24 cellular contexts compared by ENCODE assay signal in genomic region chr12:121187501-121187900, GRCh38. TPM values are rescaled to one million over a fixed set of nuclear protein-coding genes. Genes with fewer than 3 reads are reported as not detected.
"Had no signal": no experiment of that assay in that cellular context is flagged by ENCODE, and none has a peak within 500 bp of the region (broad histone marks: within the 10 kb centered on the region; RNA-seq: fewer than 3 reads in every experiment).

No MANE protein-coding gene starts in this region.

- H3K9me3 ChIP-seq: neutrophil, pancreas, psoas muscle, right lobe of liver, sigmoid colon, stomach, thoracic aorta, thyroid gland, tibial nerve, upper lobe of left lung, vagina had no signal

- FAIRE-seq: pancreas, small intestine, urothelium cell line had no signal

- DNase-seq: natural killer cell; nucleus accumbens; pancreas; posterior cingulate gyrus; psoas muscle; right cardiac atrium; right lobe of liver; sigmoid colon; small intestine; stimulated activated CD4-positive, alpha-beta T cell treated with anti-CD3 and anti-CD28 coated beads, Interleukin-15, amount 100 ng/mL, for 24 hours; stimulated activated CD4-positive, alpha-beta T cell treated with anti-CD3 and anti-CD28 coated beads, Interleukin-2, amount 100 ng/mL, for 24 hours; stimulated activated CD4-positive, alpha-beta T cell treated with anti-CD3 and anti-CD28 coated beads, Interleukin-2, amount 100 ng/mL, for 48 hours; stimulated activated CD4-positive, alpha-beta T cell treated with anti-CD3 and anti-CD28 coated beads, Interleukin-4, amount 100 ng/mL, for 24 hours; stimulated activated naive B cell treated with anti-CD40 and anti-IgM and Interleukin-4, amounts not matched to agents 10 μg/mL and 1 μg/mL and 100 μg/mL, for 72 hours; stimulated activated naive CD4-positive, alpha-beta T cell treated with Interleukin-2 at 50 U/mL for 16 hours; stomach; thyroid gland; upper lobe of left lung had no signal

- H3K36me3 ChIP-seq: neutrophil, pancreas, right lobe of liver, thoracic aorta, thyroid gland had no signal

- H3K4me3 ChIP-seq: pancreas, psoas muscle, right lobe of liver, sigmoid colon, stomach, thoracic aorta, thyroid gland, tibial nerve, upper lobe of left lung, vagina had no signal

- H3K4me1 ChIP-seq: pancreas, psoas muscle, right lobe of liver, sigmoid colon, stomach, thyroid gland had no signal

- H3K27ac ChIP-seq: neutrophil, pancreas, psoas muscle, right lobe of liver, sigmoid colon, stomach, thoracic aorta, thyroid gland, tibial nerve, upper lobe of left lung, vagina had no signal

- H3K27me3 ChIP-seq: neutrophil, pancreas, right lobe of liver, sigmoid colon, stomach, thyroid gland, tibial nerve, upper lobe of left lung, vagina had no signal

RNA-seq across cellular contexts. Expression of gene P2RX7, which starts 54.8 kb away (rescaled TPM):
- total RNA-seq: progenitor cell of endocrine pancreas had no signal
